In genomic region chr5:6746244-6746643, GRCh38 we compare ENCODE assay signal across 18 cellular contexts.
"Had no signal": no experiment of that assay in that cellular context is flagged by ENCODE, and none has a peak within 500 bp of the region (broad histone marks: within the 10 kb centered on the region; RNA-seq: fewer than 3 reads in every experiment).

No MANE protein-coding gene starts in this region.

- H3K4me1 ChIP-seq: parathyroid adenoma had no signal

- H3K27ac ChIP-seq: hepatocyte, left lung, parathyroid adenoma, upper lobe of left lung, vagina had no signal

- H3K27me3 ChIP-seq: heart right ventricle, hepatocyte, left lung, right atrium auricular region, right lobe of liver, tibial nerve, upper lobe of left lung, vagina had no signal

- H3K9me3 ChIP-seq: heart right ventricle, left lung, right atrium auricular region, right lobe of liver, tibial nerve, upper lobe of left lung, vagina had no signal

- H3K4me3 ChIP-seq: heart right ventricle, hepatocyte, left lung, lung, right atrium auricular region, right lobe of liver, tibial nerve, upper lobe of left lung, vagina had no signal

- ATAC-seq: stimulated activated memory B cell treated with anti-CD40 and anti-IgM and Interleukin-4, amounts not matched to agents 10 μg/mL and 1 μg/mL and 100 μg/mL, for 72 hours had no signal

- DNase-seq: heart right ventricle; left cardiac atrium; left lung; right lobe of liver; stimulated activated CD4-positive, alpha-beta T cell treated with anti-CD3 and anti-CD28 coated beads, Interleukin-1b, Interleukin-23, amount 100 ng/mL, for 48 hours; stimulated activated CD4-positive, alpha-beta T cell treated with anti-CD3 and anti-CD28 coated beads, Interleukin-2, amount 100 ng/mL, for 48 hours; stimulated activated CD4-positive, alpha-beta T cell treated with anti-CD3 and anti-CD28 coated beads, Interleukin-4, amount 100 ng/mL, for 4 hours; stimulated activated CD8-positive, alpha-beta memory T cell treated with anti-CD3 and anti-CD28 coated beads, Interleukin-4, amount 100 ng/mL, for 48 hours; stimulated activated naive CD4-positive, alpha-beta T cell treated with Interleukin-2 at 50 U/mL for 16 hours; stimulated activated naive CD8-positive, alpha-beta T cell treated with anti-CD3 and anti-CD28 coated beads, Interleukin-15, amount 100 ng/mL, for 72 hours; upper lobe of left lung had no signal
